21 cellular contexts compared by ENCODE assay signal in genomic region chr3:187448674-187449073, GRCh38.
DNase-seq lines count a peak whose midpoint lies in the region; ATAC-seq, FAIRE-seq and TF ChIP-seq lines count a peak whose summit lies in the region.
"Had no signal": no experiment of that assay in that cellular context is flagged by ENCODE, and none has a peak within 500 bp of the region (broad histone marks: within the 10 kb centered on the region; RNA-seq: fewer than 3 reads in every experiment).

No MANE protein-coding gene starts in this region.

- no peak overlapping the region for H3K4me2 ChIP-seq in H9 (ENCODE audit: insufficient read depth, insufficient read length, low read length)
- H3K4me2 ChIP-seq: BLaER1 had no signal

- H3K56ac ChIP-seq in H9 (ENCODE audit: insufficient read length, low read depth, low read length) = no peak overlapping the region

- H3K27ac ChIP-seq in H9 (ENCODE audit: insufficient read length, low read depth, low read length) (no peak overlapping the region), esophagus muscularis mucosa (replicated peaks in 1 of 4) (no peak overlapping the region), kidney (ENCODE audit: low read depth in 2 of 2, low read length in 2 of 2) (no peak overlapping the region)
- H3K27ac ChIP-seq: BLaER1, C4-2B, GM23248 had no signal

- H3K4me1 ChIP-seq in H9 (ENCODE audit: insufficient read depth, low read length) = peaks cover 4% of the 10 kb centered on the region; the same call in 1 of the 2 replicates
- no peaks in the 10 kb centered on the region for H3K4me1 ChIP-seq in esophagus muscularis mucosa
- no peaks in the 10 kb centered on the region for H3K4me1 ChIP-seq in kidney (ENCODE audit: control insufficient read depth in 1 of 2, insufficient read depth in 1 of 2, low read depth in 1 of 2, low read length in 2 of 2)
- H3K4me1 ChIP-seq: BLaER1, Caco-2 had no signal

- no peak overlapping the region for H3K4me3 Mint-ChIP-seq in H9
- H3K4me3 Mint-ChIP-seq: B cell; CD4-positive, CD25-positive, alpha-beta regulatory T cell; CD8-positive, alpha-beta T cell had no signal

- no peak overlapping the region for H2BK5ac ChIP-seq in H9 (ENCODE audit: insufficient read length, low read length)

- H3K79me1 ChIP-seq in H9 (ENCODE audit: insufficient read depth, low read depth, low read length, poor library complexity, severe bottlenecking) = no peaks in the 10 kb centered on the region

- H2BK15ac ChIP-seq in H9 (ENCODE audit: low read depth, low read length) = no peak overlapping the region

- no peak overlapping the region for H3K18ac ChIP-seq in H9 (ENCODE audit: insufficient read length, low read depth, low read length)

- no peaks in the 10 kb centered on the region for H3K23me2 ChIP-seq in H9 (ENCODE audit: insufficient read length, low read depth, low read length, poor library complexity, severe bottlenecking)

- H3K4me3 ChIP-seq in esophagus muscularis mucosa (no peak overlapping the region), kidney (ENCODE audit: low read length in 2 of 2) (no peak overlapping the region)
- H3K4me3 ChIP-seq: BLaER1, GM23248, HAP-1 had no signal

- H4K20me1 ChIP-seq in H9 (ENCODE audit: control insufficient read depth, insufficient read depth, insufficient read length) = no peaks in the 10 kb centered on the region
- H4K20me1 ChIP-seq: BLaER1 had no signal

- H3K23ac ChIP-seq in H9 (ENCODE audit: insufficient read length, low read depth, low read length) = no peak overlapping the region

- no CpG with 5 or more reads among the region's 1 CpG for WGBS in H9 (ENCODE audit: extremely low coverage, insufficient read length, low lambda C conversion rate)
- WGBS in esophagus muscularis mucosa = 85% methylated on average over 1 of the region's 1 CpG

- no peak overlapping the region for H2BK12ac ChIP-seq in H9 (ENCODE audit: insufficient read length, low read depth, low read length)

- no peak overlapping the region for H2AFZ ChIP-seq in H9 (ENCODE audit: low read length)
- H2AFZ ChIP-seq: GM23248 had no signal

- H3K9me3 ChIP-seq in H9 (ENCODE audit: control insufficient read depth, low read depth, low read length) (no peaks in the 10 kb centered on the region), esophagus muscularis mucosa (peaks cover 0 to 13% (median 0%) of the 10 kb centered on the region in 4 donors), kidney (ENCODE audit: control insufficient read depth in 1 of 2, low read length in 2 of 2) (no peaks in the 10 kb centered on the region)
- H3K9me3 ChIP-seq: BLaER1, HAP-1 had no signal

- H3K27ac Mint-ChIP-seq in H9 = no peak overlapping the region
- H3K27ac Mint-ChIP-seq: B cell; CD4-positive, CD25-positive, alpha-beta regulatory T cell; CD8-positive, alpha-beta T cell had no signal

- no peaks in the 10 kb centered on the region for H3K79me2 ChIP-seq in H9 (ENCODE audit: insufficient read depth, low read length)

- no peak overlapping the region for H3K14ac ChIP-seq in H9 (ENCODE audit: insufficient read depth, low read length)

- no peak overlapping the region for H2AK5ac ChIP-seq in H9 (ENCODE audit: insufficient read length, low read length)

- H3K27me3 Mint-ChIP-seq in H9 (ENCODE audit: low read depth) = no peaks in the 10 kb centered on the region
- H3K27me3 Mint-ChIP-seq: CD4-positive, CD25-positive, alpha-beta regulatory T cell had no signal

- FAIRE-seq in kidney (lab: Jason Lieb, UNC) = no peak
- FAIRE-seq: G401.6, GM12891, GM18507, H1 had no signal

- H3K27me3 ChIP-seq in H9 (ENCODE audit: insufficient read depth, low read length) = no peaks in the 10 kb centered on the region
- H3K27me3 ChIP-seq in esophagus muscularis mucosa = no peaks in the 10 kb centered on the region
- H3K27me3 ChIP-seq: BLaER1 had no signal

- H3K4ac ChIP-seq in H9 (ENCODE audit: low read depth, low read length) = no peak overlapping the region

- no peak overlapping the region for H2BK120ac ChIP-seq in H9 (ENCODE audit: low read depth, low read length, poor library complexity, severe bottlenecking)

- no peak for TF ChIP-seq POLR2A in esophagus muscularis mucosa (IDR thresholded peaks at IDR 0.05; ENCODE audit: low read depth)

- no peaks in the 10 kb centered on the region for H3K36me3 ChIP-seq in esophagus muscularis mucosa
- H3K36me3 ChIP-seq in kidney (ENCODE audit: control insufficient read depth in 1 of 2, insufficient read depth in 2 of 2, low read length in 2 of 2) = no peaks in the 10 kb centered on the region
- H3K36me3 ChIP-seq: BLaER1, HAP-1 had no signal

- H3K9ac ChIP-seq in H9 (ENCODE audit: extremely low read depth, insufficient read length, low read length) (no peak overlapping the region), kidney (ENCODE audit: low read length in 2 of 2) (no peak overlapping the region)
- H3K9ac ChIP-seq: BLaER1, GM23248 had no signal

- intact Hi-C loops in esophagus muscularis mucosa (cut with DNase I) (no loop called here), kidney (cut with DNase I) (no loop called here)

- H2BK20ac ChIP-seq in H9 (ENCODE audit: low read depth, low read length, poor library complexity, severe bottlenecking) = no peak overlapping the region

- ATAC-seq in HG02973 (IDR thresholded peaks at IDR 0.05; ENCODE audit: unreplicated experiment) = no peak
- ATAC-seq in HG03521 (IDR thresholded peaks at IDR 0.05; ENCODE audit: unreplicated experiment) = no peak
- ATAC-seq in HG03135 (IDR thresholded peaks at IDR 0.05; ENCODE audit: unreplicated experiment) = no peak
- ATAC-seq: CD8-positive, alpha-beta T cell had no signal

- H4K8ac ChIP-seq in H9 (replicated peaks; ENCODE audit: insufficient read length, low read depth, low read length) = no peak overlapping the region

- DNase-seq in H9 (no peak), OCI-M1 (lab: John Stamatoyannopoulos, UW) (peak; percentile 27), esophagus muscularis mucosa (ENCODE audit: extremely low spot score) (peak; percentile 42), kidney (no peak)
- DNase-seq: Caco-2; CD4-positive, CD25-positive, alpha-beta regulatory T cell; CD8-positive, alpha-beta T cell; DMS153; DND-41; GM23248 had no signal

- TF ChIP-seq CTCF in H9 (conservative IDR thresholded peaks at IDR 0.05) (peak; percentile 13; the same call in 1 of the 3 replicates), esophagus muscularis mucosa (IDR thresholded peaks at IDR 0.05) (no peak), kidney (IDR thresholded peaks at IDR 0.05; ENCODE audit: borderline replicate concordance, extremely low read depth, insufficient read depth) (no peak)

- H4K5ac ChIP-seq in H9 (ENCODE audit: insufficient read length, low read depth, low read length) = no peak overlapping the region

- H3K4me1 Mint-ChIP-seq in H9 = peaks cover 32 to 33% of the 10 kb centered on the region in 2 experiments
- H3K4me1 Mint-ChIP-seq: B cell; CD4-positive, CD25-positive, alpha-beta regulatory T cell had no signal

- H3K36me3 Mint-ChIP-seq in H9 (ENCODE audit: insufficient read depth in 1 of 3, low read depth in 3 of 3) = peaks cover 8 to 13% (median 9%) of the 10 kb centered on the region in 3 experiments; a peak in 6 of 7 replicates
- H3K36me3 Mint-ChIP-seq: CD4-positive, CD25-positive, alpha-beta regulatory T cell; CD8-positive, alpha-beta T cell had no signal

- TF ChIP-seq EP300 in esophagus muscularis mucosa (IDR thresholded peaks at IDR 0.05) = no peak

- no peak overlapping the region for H4K91ac ChIP-seq in H9 (ENCODE audit: insufficient read length, low read depth, low read length)

- H3T11ph ChIP-seq in H9 (ENCODE audit: low read length) = no peak overlapping the region

- H3K9me3 Mint-ChIP-seq in H9 = peaks cover 8 to 15% of the 10 kb centered on the region in 2 experiments
- H3K9me3 Mint-ChIP-seq: CD4-positive, CD25-positive, alpha-beta regulatory T cell; CD8-positive, alpha-beta T cell had no signal

Comparison
In these comparisons a context has a peak if more than half of its experiments do, and no peak if none do; other contexts are left out.
1. DNase-seq: peak in OCI-M1 (single experiment) and esophagus muscularis mucosa (single experiment); none in H9 (single experiment) and kidney (single experiment).